ENCODE assay signal across 8 cellular contexts in the genomic region with DNA sequence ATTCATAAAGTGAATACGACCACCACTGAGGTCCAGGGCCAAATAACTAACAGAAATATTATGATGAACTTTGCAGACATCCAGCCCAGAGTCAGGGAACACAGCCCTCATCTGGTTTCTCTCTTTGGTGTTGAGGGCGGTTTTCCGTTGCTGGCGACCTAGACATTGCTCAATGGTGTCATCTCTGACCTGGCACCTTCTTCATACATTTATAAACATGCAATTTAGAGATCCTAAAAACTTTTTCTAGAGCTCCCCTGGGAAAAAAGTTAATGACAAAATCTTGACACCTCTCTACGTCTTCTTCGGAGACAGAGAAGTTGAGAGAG. TPM values are rescaled to one million over a fixed set of nuclear protein-coding genes. Genes with fewer than 3 reads are reported as not detected.
DNase-seq lines count a peak whose midpoint lies in the region; ATAC-seq and TF ChIP-seq lines count a peak whose summit lies in the region.

No MANE protein-coding gene starts in this region.

- H2AFZ ChIP-seq in OCI-LY1 (ENCODE audit: low read length): no peak overlapping the region
- no peak overlapping the region for H2AFZ ChIP-seq in neural cell (ENCODE audit: low read depth, low read length)

- no peaks in the 10 kb centered on the region for H3K9me2 ChIP-seq in OCI-LY1 (ENCODE audit: low read depth, low read length)
- no peaks in the 10 kb centered on the region for H3K9me2 ChIP-seq in neural cell (ENCODE audit: insufficient read depth, low read length)

- intact Hi-C loops in Caco-2 (cut with micrococcal nuclease; ENCODE audit: unreplicated experiment): loop anchor here (1.0 to 2.0 kb wide), 3 partner anchors 33 to 161 kb away; partner anchors contain the start of genes CCAR1 and SLC25A16

- H3K36me3 ChIP-seq in Caco-2 (ENCODE audit: control insufficient read depth, insufficient read depth, low read length) (no peaks in the 10 kb centered on the region), OCI-LY1 (ENCODE audit: insufficient read depth, low read length) (no peaks in the 10 kb centered on the region), neural cell (ENCODE audit: insufficient read depth, low read length) (no peaks in the 10 kb centered on the region)
- no peaks in the 10 kb centered on the region for H3K36me3 ChIP-seq in effector memory CD4-positive, alpha-beta T cell (ENCODE audit: control insufficient read depth, insufficient read depth, low read length)

- no peaks in the 10 kb centered on the region for H3K27me3 Mint-ChIP-seq in Caco-2 (ENCODE audit: insufficient read depth, unreplicated experiment)

- TF ChIP-seq RAD21 in neural cell (conservative IDR thresholded peaks at IDR 0.05): no peak

- H3K27ac ChIP-seq in OCI-LY1 (ENCODE audit: low read depth, low read length, poor library complexity, severe bottlenecking): no peak overlapping the region
- H3K27ac ChIP-seq in effector memory CD4-positive, alpha-beta T cell (ENCODE audit: insufficient read depth, low read length, poor library complexity, severe bottlenecking): no peak overlapping the region
- H3K27ac ChIP-seq in neural cell (ENCODE audit: low read length): no peak overlapping the region

- no peaks in the 10 kb centered on the region for H4K20me1 ChIP-seq in OCI-LY1 (ENCODE audit: insufficient read depth, low read length)
- H4K20me1 ChIP-seq in neural cell (ENCODE audit: insufficient read depth): no peaks in the 10 kb centered on the region

- H3K79me2 ChIP-seq in OCI-LY1 (ENCODE audit: insufficient read depth, low read length): no peaks in the 10 kb centered on the region
- H3K79me2 ChIP-seq in neural cell (replicated peaks; ENCODE audit: insufficient read depth, low read length): peaks cover 38% of the 10 kb centered on the region

- H3K9ac ChIP-seq in OCI-LY1 (ENCODE audit: low read length) (no peak overlapping the region), neural cell (ENCODE audit: low read length) (no peak overlapping the region)

- peak overlapping the region; percentile 40 for H3K4me2 ChIP-seq in OCI-LY1 (ENCODE audit: low read length)
- H3K4me2 ChIP-seq in neural cell (ENCODE audit: low read length): no peak overlapping the region

- H3K4me3 Mint-ChIP-seq in Caco-2 (ENCODE audit: unreplicated experiment): peak overlapping the region; percentile 76

- H3K9me3 Mint-ChIP-seq in Caco-2 (ENCODE audit: unreplicated experiment): no peaks in the 10 kb centered on the region

- H3K36me3 Mint-ChIP-seq in Caco-2 (ENCODE audit: insufficient read depth, unreplicated experiment): no peaks in the 10 kb centered on the region

- in situ Hi-C loops in ACHN (cut with HindIII; ENCODE audit: low pct_ligation_motif_present, low pct_unique_long_range_greater_than_20kb, low sequenced_read_pairs): no loop called here

- TF ChIP-seq CTCF in Caco-2 (IDR thresholded peaks at IDR 0.05; ENCODE audit: insufficient read depth in 1 of 2, low read depth in 1 of 2, low read length in 1 of 2, severe bottlenecking in 1 of 2, unreplicated experiment in 1 of 2): no peak
- no peak for TF ChIP-seq CTCF in OCI-LY1 (IDR thresholded peaks at IDR 0.05; ENCODE audit: low read length)
- no peak for TF ChIP-seq CTCF in neural cell (IDR thresholded peaks at IDR 0.05; ENCODE audit: poor library complexity, severe bottlenecking)

- no peaks in the 10 kb centered on the region for H3F3A ChIP-seq in OCI-LY1 (ENCODE audit: insufficient read depth, low read length)
- peaks cover 3% of the 10 kb centered on the region for H3F3A ChIP-seq in neural cell (ENCODE audit: insufficient read depth, low read length, poor library complexity, severe bottlenecking)

- H3K4me1 Mint-ChIP-seq in Caco-2 (ENCODE audit: low read depth, unreplicated experiment): peaks cover 16% of the 10 kb centered on the region

- H3K27me3 ChIP-seq in Caco-2 (replicated peaks; ENCODE audit: control insufficient read depth, insufficient read depth, low read length): no peaks in the 10 kb centered on the region
- no peaks in the 10 kb centered on the region; the same call in none of the 2 replicates for H3K27me3 ChIP-seq in OCI-LY1 (ENCODE audit: insufficient read depth, low read length)
- peaks cover 30% of the 10 kb centered on the region for H3K27me3 ChIP-seq in effector memory CD4-positive, alpha-beta T cell (replicated peaks; ENCODE audit: control insufficient read depth, insufficient read depth, low read length, poor library complexity, severe bottlenecking)
- peaks cover 15% of the 10 kb centered on the region for H3K27me3 ChIP-seq in neural cell (ENCODE audit: insufficient read depth, low read depth, low read length)

- no peak for TF ChIP-seq EP300 in neural cell (conservative IDR thresholded peaks at IDR 0.05; ENCODE audit: poor library complexity, severe bottlenecking)

- H3K9me3 ChIP-seq in Caco-2: no peaks in the 10 kb centered on the region
- no peaks in the 10 kb centered on the region for H3K9me3 ChIP-seq in OCI-LY1 (ENCODE audit: low read length)
- H3K9me3 ChIP-seq in effector memory CD4-positive, alpha-beta T cell (ENCODE audit: control insufficient read depth, low read length): no peaks in the 10 kb centered on the region
- H3K9me3 ChIP-seq in neural cell (ENCODE audit: low read length): no peaks in the 10 kb centered on the region

- no TSS peak for BruUV-seq in Caco-2 (replicated peaks; lab: Mats Ljungman, UMichigan)

- H3K27ac Mint-ChIP-seq in Caco-2 (ENCODE audit: unreplicated experiment): no peak overlapping the region

- ATAC-seq in GM18868 (IDR thresholded peaks at IDR 0.05; ENCODE audit: unreplicated experiment) (no peak), HG02588 (IDR thresholded peaks at IDR 0.05; ENCODE audit: unreplicated experiment) (no peak)

- H3K4me3 ChIP-seq in Caco-2 (ENCODE audit: low read depth, low read length): peak overlapping the region; percentile 93
- peak overlapping the region; percentile 25 for H3K4me3 ChIP-seq in OCI-LY1 (ENCODE audit: low read depth, low read length, poor library complexity, severe bottlenecking)
- peak overlapping the region; percentile 64 for H3K4me3 ChIP-seq in effector memory CD4-positive, alpha-beta T cell (ENCODE audit: insufficient read depth, low read depth, low read length, poor library complexity, severe bottlenecking)
- peak overlapping the region; percentile 75 for H3K4me3 ChIP-seq in neural cell (ENCODE audit: low read length)

- no peak for DNase-seq in Caco-2
- DNase-seq in effector memory CD4-positive, alpha-beta T cell: no peak
- DNase-seq in NCI-H1105 treated with DMSO at 0.1 percent for 48 hours (lab: John Stamatoyannopoulos, UW): no peak
- DNase-seq in ACHN: no peak

- CTCF ChIA-PET in Caco-2 (lab: Charles Lee): interaction anchor here (0.7 to 1.7 kb wide), 4 partner anchors 9 to 41 kb away, joined by 3 to 8 read pairs (median 6); no protein-coding TSS in a partner anchor

- H3K4me1 ChIP-seq in Caco-2 (peaks cover 10% of the 10 kb centered on the region; the same call in 1 of the 2 replicates), OCI-LY1 (ENCODE audit: insufficient read depth, low read length, severe bottlenecking) (peaks cover 5% of the 10 kb centered on the region)
- H3K4me1 ChIP-seq in effector memory CD4-positive, alpha-beta T cell (ENCODE audit: control insufficient read depth, insufficient read depth, low read length, poor library complexity, severe bottlenecking): peaks cover 25% of the 10 kb centered on the region

- POLR2A ChIA-PET in Caco-2 (lab: Charles Lee): interaction anchor here (0.5 to 1.5 kb wide), 7 partner anchors 9 to 161 kb away, joined by 3 to 26 read pairs (median 4); partner anchors contain the start of genes CCAR1 and DNA2

TF ChIP-seq in neural cell, 6 proteins besides CTCF, POLR2A, EP300 and RAD21:
- TF ChIP-seq, protein P1, sequence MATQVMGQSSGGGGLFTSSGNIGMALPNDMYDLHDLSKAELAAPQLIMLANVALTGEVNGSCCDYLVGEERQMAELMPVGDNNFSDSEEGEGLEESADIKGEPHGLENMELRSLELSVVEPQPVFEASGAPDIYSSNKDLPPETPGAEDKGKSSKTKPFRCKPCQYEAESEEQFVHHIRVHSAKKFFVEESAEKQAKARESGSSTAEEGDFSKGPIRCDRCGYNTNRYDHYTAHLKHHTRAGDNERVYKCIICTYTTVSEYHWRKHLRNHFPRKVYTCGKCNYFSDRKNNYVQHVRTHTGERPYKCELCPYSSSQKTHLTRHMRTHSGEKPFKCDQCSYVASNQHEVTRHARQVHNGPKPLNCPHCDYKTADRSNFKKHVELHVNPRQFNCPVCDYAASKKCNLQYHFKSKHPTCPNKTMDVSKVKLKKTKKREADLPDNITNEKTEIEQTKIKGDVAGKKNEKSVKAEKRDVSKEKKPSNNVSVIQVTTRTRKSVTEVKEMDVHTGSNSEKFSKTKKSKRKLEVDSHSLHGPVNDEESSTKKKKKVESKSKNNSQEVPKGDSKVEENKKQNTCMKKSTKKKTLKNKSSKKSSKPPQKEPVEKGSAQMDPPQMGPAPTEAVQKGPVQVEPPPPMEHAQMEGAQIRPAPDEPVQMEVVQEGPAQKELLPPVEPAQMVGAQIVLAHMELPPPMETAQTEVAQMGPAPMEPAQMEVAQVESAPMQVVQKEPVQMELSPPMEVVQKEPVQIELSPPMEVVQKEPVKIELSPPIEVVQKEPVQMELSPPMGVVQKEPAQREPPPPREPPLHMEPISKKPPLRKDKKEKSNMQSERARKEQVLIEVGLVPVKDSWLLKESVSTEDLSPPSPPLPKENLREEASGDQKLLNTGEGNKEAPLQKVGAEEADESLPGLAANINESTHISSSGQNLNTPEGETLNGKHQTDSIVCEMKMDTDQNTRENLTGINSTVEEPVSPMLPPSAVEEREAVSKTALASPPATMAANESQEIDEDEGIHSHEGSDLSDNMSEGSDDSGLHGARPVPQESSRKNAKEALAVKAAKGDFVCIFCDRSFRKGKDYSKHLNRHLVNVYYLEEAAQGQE (IDR thresholded peaks at IDR 0.05; ENCODE audit: borderline replicate concordance): no peak
- TF ChIP-seq TAF1 (IDR thresholded peaks at IDR 0.05; ENCODE audit: low read depth) (no peak), POLR2AphosphoS5 (IDR thresholded peaks at IDR 0.05) (no peak), MXI1 (conservative IDR thresholded peaks at IDR 0.05; ENCODE audit: poor library complexity, severe bottlenecking) (no peak), SMC3 (conservative IDR thresholded peaks at IDR 0.05; ENCODE audit: poor library complexity) (no peak), EZH2 (IDR thresholded peaks at IDR 0.05; ENCODE audit: borderline replicate concordance, insufficient read depth, low read length, poor library complexity, severe bottlenecking) (no peak)
TF ChIP-seq in neural cell: peak in this region for 0.

RNA-seq across cellular contexts. Expression of gene TET1, which starts 0.3 kb away (rescaled TPM):
- total RNA-seq in Caco-2 (2022): 18.6 and 19.1 TPM in 2 replicates
- polyA plus RNA-seq in neural cell: 3.6 and 5.2 TPM in 2 replicates
- polyA minus RNA-seq in neural cell: 77.2 and 89.3 TPM in 2 replicates

RNA-seq across cellular contexts. Expression of gene SLC25A16, which starts 32.5 kb away (rescaled TPM):
- 57.3 and 60.0 TPM in 2 replicates for total RNA-seq in Caco-2 (2022)
- 9.9 and 10.1 TPM in 2 replicates for polyA plus RNA-seq in neural cell
- polyA minus RNA-seq in neural cell: 30.9 and 42.7 TPM in 2 replicates

Comparison
In these comparisons a context has a peak if more than half of its experiments do, and no peak if none do; other contexts are left out.
1. H3K4me3 ChIP-seq: peak in every context shown above with its lines; median percentile 93 in Caco-2; 75 in neural cell; 64 in effector memory CD4-positive, alpha-beta T cell; 25 in OCI-LY1.